In genomic region chr2:106283228-106284152, GRCh38 we compare ENCODE assay signal across 1 cellular context.
TF ChIP-seq lines count a peak whose summit lies in the region.
"Not testable (repeated sequence)": the region's sequence is repeated elsewhere in the genome, so short reads cannot be mapped to it uniquely, and the experiment has no call there.

No MANE protein-coding gene starts in this region.

TF ChIP-seq in HepG2, 621 proteins besides CTCF, POLR2A, EP300 and RAD21 (continued from another document and continues in another):
- TF ChIP-seq TFAP4 (IDR thresholded peaks at IDR 0.05; ENCODE audit: borderline replicate concordance, low read depth) (peak; percentile 90; the same call in 1 of the 2 replicates), ELF1 (CRISPR knock-in tag; IDR thresholded peaks at IDR 0.05) (peak; percentile 67), KDM6A (CRISPR knock-in tag; IDR thresholded peaks at IDR 0.05; ENCODE audit: low read depth) (peak; percentile 94), CREB1 (CRISPR knock-in tag; IDR thresholded peaks at IDR 0.05) (peak; percentile 80; the same call in 1 of the 2 replicates), ZSCAN9 (CRISPR knock-in tag; IDR thresholded peaks at IDR 0.05; ENCODE audit: borderline replicate concordance) (peak; percentile 71; the same call in 1 of the 2 replicates), TFDP2 (CRISPR knock-in tag; IDR thresholded peaks at IDR 0.05) (peak; percentile 43; the same call in 1 of the 2 replicates), TSC22D2 (CRISPR knock-in tag; IDR thresholded peaks at IDR 0.05; ENCODE audit: borderline replicate concordance) (peak; percentile 59; the same call in 1 of the 2 replicates), EEA1 (CRISPR knock-in tag; IDR thresholded peaks at IDR 0.05; ENCODE audit: borderline replicate concordance) (0 out of 2 replicates have a peak, but pooled peaks have one; percentile 32), STAT5B (CRISPR knock-in tag; IDR thresholded peaks at IDR 0.05) (peak; percentile 70; the same call in 1 of the 2 replicates), ZMYM4 (CRISPR knock-in tag; IDR thresholded peaks at IDR 0.05) (peak; percentile 90), FOXK1 (CRISPR knock-in tag; IDR thresholded peaks at IDR 0.05; ENCODE audit: borderline replicate concordance, low read depth) (peak; percentile 75; the same call in 1 of the 2 replicates), KDM3A (CRISPR knock-in tag; IDR thresholded peaks at IDR 0.05; ENCODE audit: low read depth) (peak; percentile 73; the same call in 1 of the 2 replicates), ZBTB25 (CRISPR knock-in tag; IDR thresholded peaks at IDR 0.05) (peak; percentile 86), RARA (CRISPR knock-in tag; IDR thresholded peaks at IDR 0.05) (peak; percentile 98), BRCA1 (CRISPR knock-in tag; IDR thresholded peaks at IDR 0.05) (0 out of 2 replicates have a peak, but pooled peaks have one; percentile 52), ATF6 (CRISPR knock-in tag; conservative IDR thresholded peaks at IDR 0.05) (peak; percentile 56; the same call in 1 of the 2 replicates), MIER2 (CRISPR knock-in tag; IDR thresholded peaks at IDR 0.05) (0 out of 2 replicates have a peak, but pooled peaks have one; percentile 64), SKIL (CRISPR knock-in tag; IDR thresholded peaks at IDR 0.05; ENCODE audit: borderline replicate concordance) (peak; percentile 87), ZNF331 (CRISPR knock-in tag; IDR thresholded peaks at IDR 0.05) (peak; percentile 87), PHF21A (CRISPR knock-in tag; IDR thresholded peaks at IDR 0.05) (peak; percentile 85), KDM1A (CRISPR knock-in tag; IDR thresholded peaks at IDR 0.05) (peak; percentile 79; the same call in 1 of the 2 replicates), SIX1 (CRISPR knock-in tag; IDR thresholded peaks at IDR 0.05; ENCODE audit: borderline replicate concordance) (peak; percentile 79), ATF2 (CRISPR knock-in tag; IDR thresholded peaks at IDR 0.05) (peak; percentile 75; the same call in 1 of the 2 replicates), MIXL1 (CRISPR knock-in tag; IDR thresholded peaks at IDR 0.05) (peak; percentile 95), SMAD3 (CRISPR knock-in tag; IDR thresholded peaks at IDR 0.05) (peak; percentile 57; the same call in 1 of the 2 replicates), SOX6 (CRISPR knock-in tag; IDR thresholded peaks at IDR 0.05) (peak; percentile 100), ZNF800 (CRISPR knock-in tag; IDR thresholded peaks at IDR 0.05) (peak; percentile 46; the same call in 1 of the 2 replicates), PRDM10 (CRISPR knock-in tag; IDR thresholded peaks at IDR 0.05; ENCODE audit: low read depth) (0 out of 2 replicates have a peak, but pooled peaks have one; percentile 52), ZNF816 (CRISPR knock-in tag; IDR thresholded peaks at IDR 0.05; ENCODE audit: borderline replicate concordance) (peak; percentile 72; the same call in 1 of the 2 replicates), ZNF317 (CRISPR knock-in tag; IDR thresholded peaks at IDR 0.05) (peak; percentile 89; the same call in 1 of the 2 replicates), REST (IDR thresholded peaks at IDR 0.05; ENCODE audit: borderline replicate concordance in 1 of 2, low read depth in 1 of 2, low read length in 2 of 2) (peak in 1 of 2 experiments; percentile 59; a peak in 1 of 4 replicates), CBFB (CRISPR knock-in tag; IDR thresholded peaks at IDR 0.05) (peak; percentile 90), PRMT3 (CRISPR knock-in tag; IDR thresholded peaks at IDR 0.05; ENCODE audit: borderline replicate concordance, low read depth) (0 out of 2 replicates have a peak, but pooled peaks have one; percentile 63), EHMT2 (IDR thresholded peaks at IDR 0.05; ENCODE audit: borderline replicate concordance, low read depth, low read length) (peak; percentile 27; the same call in 1 of the 2 replicates), ZNF639 (CRISPR knock-in tag; conservative IDR thresholded peaks at IDR 0.05) (0 out of 2 replicates have a peak, but pooled peaks have one; percentile 72)
- TF ChIP-seq CREB1, SOX6 (IDR thresholded peaks at IDR 0.05): not testable (repeated sequence)
